1 cellular context compared by ENCODE assay signal in genomic region chr21:27206368-27206982, GRCh38.
TF ChIP-seq lines count a peak whose summit lies in the region.

No MANE protein-coding gene starts in this region.

TF ChIP-seq in GM23338, 12 proteins besides CTCF, POLR2A, EP300 and RAD21:
- TF ChIP-seq ZNF462 (CRISPR knock-in tag; IDR thresholded peaks at IDR 0.05) (0 out of 2 replicates have a peak, but pooled peaks have one; percentile 16), ZNF114 (CRISPR knock-in tag; IDR thresholded peaks at IDR 0.05) (no peak)
